9 cellular contexts compared by ENCODE assay signal in the genomic region with DNA sequence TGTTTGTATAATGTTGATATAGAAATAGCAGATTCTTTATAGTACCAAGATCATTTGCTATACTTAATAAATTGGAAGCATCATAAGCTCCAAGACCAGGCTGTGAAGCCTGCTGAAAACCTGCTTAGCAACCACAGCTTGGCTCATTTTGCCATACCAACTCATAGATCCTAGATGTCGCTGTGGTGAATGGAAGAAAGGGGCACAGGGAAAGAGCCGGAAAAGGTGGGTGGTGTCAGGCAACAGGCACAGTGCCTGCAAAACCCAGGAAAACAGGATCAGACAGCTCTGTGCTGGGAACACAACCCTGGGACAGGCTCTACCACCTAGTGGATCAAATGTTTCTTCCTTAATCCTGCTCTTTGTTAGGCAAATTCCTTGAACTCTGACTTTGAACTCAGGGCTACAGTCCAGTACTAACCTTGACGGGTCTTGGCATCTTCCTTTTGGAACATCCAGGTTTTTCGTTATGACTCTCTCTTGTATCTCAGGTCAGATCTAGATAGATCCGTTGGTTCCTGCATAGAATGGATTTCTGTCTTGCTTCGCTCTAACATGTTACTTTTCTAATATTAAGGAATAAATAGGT. TPM values are rescaled to one million over a fixed set of nuclear protein-coding genes. Genes with fewer than 3 reads are reported as not detected.
DNase-seq lines count a peak whose midpoint lies in the region; ATAC-seq, FAIRE-seq and TF ChIP-seq lines count a peak whose summit lies in the region.
"Had no signal": no experiment of that assay in that cellular context is flagged by ENCODE, and none has a peak within 500 bp of the region (broad histone marks: within the 10 kb centered on the region; RNA-seq: fewer than 3 reads in every experiment).

No MANE protein-coding gene starts in this region.

- peak; percentile 42 for TF ChIP-seq CTCF in HFF-Myc (IDR thresholded peaks at IDR 0.05; ENCODE audit: low read depth, low read length, missing control alignments)
- TF ChIP-seq CTCF in brain microvascular endothelial cell (IDR thresholded peaks at IDR 0.05; ENCODE audit: low read depth, low read length, missing control alignments), result peak; percentile 64

- no peaks in the 10 kb centered on the region for H3K27me3 ChIP-seq in brain microvascular endothelial cell (replicated peaks)
- H3K27me3 ChIP-seq in small intestine (ENCODE audit: control insufficient read depth in 2 of 2, insufficient read depth in 2 of 2, low read length in 2 of 2), result no peaks in the 10 kb centered on the region

- H3K27ac ChIP-seq in brain microvascular endothelial cell, result no peak overlapping the region
- no peak overlapping the region for H3K27ac ChIP-seq in small intestine (ENCODE audit: low read depth in 1 of 2, low read length in 1 of 2)

- 46 to 65% (median 65%) methylated on average over 6 of the region's 6 CpGs for WGBS in small intestine, 3 donors

- no peak for ATAC-seq in GM18519 (IDR thresholded peaks at IDR 0.05; ENCODE audit: low FRiP score, unreplicated experiment)

- no peaks in the 10 kb centered on the region for H3K4me1 ChIP-seq in small intestine (ENCODE audit: control insufficient read depth in 2 of 2, insufficient read depth in 1 of 2, low read depth in 1 of 2, low read length in 1 of 2)

- in situ Hi-C loops in brain microvascular endothelial cell (cut with HindIII; ENCODE audit: low pct_ligation_motif_present, low sequenced_read_pairs), result no loop called here

- H3K4me3 ChIP-seq in HFF-Myc (replicated peaks; ENCODE audit: low read depth, low read length), result no peak overlapping the region
- H3K4me3 ChIP-seq in brain microvascular endothelial cell (ENCODE audit: low read depth, low read length), result no peak overlapping the region
- H3K4me3 ChIP-seq in small intestine (ENCODE audit: low read depth in 1 of 2, low read length in 2 of 2), result no peak overlapping the region
- H3K4me3 ChIP-seq: lung had no signal

- FAIRE-seq in small intestine (lab: Jason Lieb, UNC), result no peak

- peaks cover 2% of the 10 kb centered on the region for H3K36me3 ChIP-seq in brain microvascular endothelial cell (replicated peaks)
- H3K36me3 ChIP-seq in small intestine (ENCODE audit: control insufficient read depth in 2 of 2, insufficient read depth in 2 of 2, low read length in 2 of 2), result no peaks in the 10 kb centered on the region

- DNase-seq in HFF-Myc (ENCODE audit: extremely low read depth, low read depth) (peak; percentile 44), brain microvascular endothelial cell (peak; percentile 16), iPS-NIHi7 (ENCODE audit: extremely low spot score) (peak; percentile 80), small intestine (peak; percentile 21), hepatic stellate cell (ENCODE audit: low spot score) (no peak), T-helper 1 cell (no peak), occipital lobe (lab: John Stamatoyannopoulos, UW) (no peak)

- H3K9me3 ChIP-seq in small intestine (ENCODE audit: control insufficient read depth, low read depth), result no peaks in the 10 kb centered on the region

RNA-seq across cellular contexts. Expression of gene TWSG1, which starts 31.6 kb away (rescaled TPM):
- polyA plus RNA-seq in small intestine, result 10 to 100 TPM in 1 of 3 donors, 1 to 10 TPM in 2; 2.4 to 10.2 (median 2.5) TPM
- 25.3 TPM for total RNA-seq in occipital lobe

Comparison
In these comparisons a context has a peak if more than half of its experiments do, and no peak if none do; other contexts are left out.
1. DNase-seq: peak in HFF-Myc (single experiment), brain microvascular endothelial cell (single experiment), iPS-NIHi7 (single experiment) and small intestine (single experiment); none in hepatic stellate cell (single experiment), T-helper 1 cell (0 of 5) and occipital lobe (single experiment).